19 cellular contexts compared by ENCODE assay signal in genomic region chr22:25758316-25758715, GRCh38. TPM values are rescaled to one million over a fixed set of nuclear protein-coding genes. Genes with fewer than 3 reads are reported as not detected.
DNase-seq lines count a peak whose midpoint lies in the region; FAIRE-seq and TF ChIP-seq lines count a peak whose summit lies in the region.
"Had no signal": no experiment of that assay in that cellular context is flagged by ENCODE, and none has a peak within 500 bp of the region (broad histone marks: within the 10 kb centered on the region; RNA-seq: fewer than 3 reads in every experiment).

No MANE protein-coding gene starts in this region.

- no peaks in the 10 kb centered on the region for H3K9me1 ChIP-seq in keratinocyte (ENCODE audit: control insufficient read depth, extremely low read depth, insufficient read depth, low read length)

- peaks cover 0 to 4% of the 10 kb centered on the region in 2 donors for H3K36me3 ChIP-seq in ascending aorta
- H3K36me3 ChIP-seq in keratinocyte (ENCODE audit: control insufficient read depth in 2 of 2, extremely low read depth in 1 of 2, insufficient read depth in 2 of 2, low read length in 2 of 2), result no peaks in the 10 kb centered on the region
- H3K36me3 ChIP-seq in skeletal muscle tissue (ENCODE audit: control insufficient read depth in 3 of 3, insufficient read depth in 3 of 3, low read length in 3 of 3), result peaks cover 14 to 24% (median 14%) of the 10 kb centered on the region in 3 donors

- H3K27me3 ChIP-seq in ascending aorta (no peaks in the 10 kb centered on the region), keratinocyte (ENCODE audit: control insufficient read depth, extremely low read depth, insufficient read depth, low read length) (no peaks in the 10 kb centered on the region), skeletal muscle tissue (ENCODE audit: control insufficient read depth in 3 of 3, insufficient read depth in 3 of 3, low read length in 3 of 3) (no peaks in the 10 kb centered on the region)

- H3K4me1 ChIP-seq in ascending aorta (peaks cover 3 to 16% of the 10 kb centered on the region in 2 donors), keratinocyte (ENCODE audit: control insufficient read depth, extremely low read depth, insufficient read depth, low read length) (peaks cover 29% of the 10 kb centered on the region), skeletal muscle tissue (ENCODE audit: control insufficient read depth in 3 of 3, insufficient read depth in 3 of 3, low read length in 3 of 3) (peaks cover 30 to 66% (median 60%) of the 10 kb centered on the region in 3 donors)

- intact Hi-C loops in ascending aorta (cut with DNase I), result loop anchor here (10.0 kb wide), 1 partner anchor 684 kb away; no protein-coding TSS in a partner anchor

- dilution Hi-C loops in keratinocyte (cut with MboI; ENCODE audit: extremely low pct_ligation_motif_present, low sequenced_read_pairs), result no loop called here

- H3K4me2 ChIP-seq in keratinocyte (ENCODE audit: control insufficient read depth, extremely low read depth, insufficient read depth, low read depth, low read length), result peak overlapping the region; percentile 58

- H3K9ac ChIP-seq in keratinocyte (ENCODE audit: control insufficient read depth, extremely low read depth, insufficient read depth, low read length) (no peak overlapping the region), skeletal muscle tissue (ENCODE audit: low read depth in 1 of 3, low read length in 3 of 3) (no peak overlapping the region)

- no peak for TF ChIP-seq CTCF in ascending aorta (IDR thresholded peaks at IDR 0.05)
- no peak for TF ChIP-seq CTCF in keratinocyte (optimal IDR thresholded peaks at IDR 0.05 in 1 of 3, IDR thresholded peaks at IDR 0.05 in 1 of 3, conservative IDR thresholded peaks at IDR 0.05 in 1 of 3; ENCODE audit: extremely low read depth in 1 of 3, insufficient read depth in 2 of 3, low read length in 3 of 3)

- FAIRE-seq in keratinocyte (lab: Jason Lieb, UNC) (no peak), HTR-8/SVneo (lab: Jason Lieb, UNC) (no peak)
- FAIRE-seq: RCC 7860 had no signal

- H3K4me3 ChIP-seq in ascending aorta (no peak overlapping the region), keratinocyte (ENCODE audit: control insufficient read depth in 2 of 3, extremely low read depth in 1 of 3, insufficient read depth in 2 of 3, low read depth in 1 of 3, low read length in 3 of 3) (no peak overlapping the region), skeletal muscle tissue (ENCODE audit: low read length in 3 of 3) (no peak overlapping the region)

- no peak overlapping the region for H2AFZ ChIP-seq in keratinocyte (ENCODE audit: control insufficient read depth, low read length)

- H4K20me1 ChIP-seq in keratinocyte (ENCODE audit: control insufficient read depth, extremely low read depth, insufficient read depth, low read length), result no peaks in the 10 kb centered on the region

- H3K27ac ChIP-seq in ascending aorta (peak overlapping the region; percentile 87 to 89), keratinocyte (ENCODE audit: control insufficient read depth, insufficient read depth, low read length) (peak overlapping the region; percentile 69), skeletal muscle tissue (ENCODE audit: low read depth, low read length) (peak overlapping the region; percentile 15)

- peak; percentile 59 for DNase-seq in LHCN-M2 (ENCODE audit: low read depth)
- DNase-seq in ascending aorta (ENCODE audit: low spot score in 2 of 2), result no peak
- DNase-seq in keratinocyte (ENCODE audit: low read depth, low spot score), result no peak
- DNase-seq in HTR-8/SVneo (ENCODE audit: insufficient read length, low spot score), result no peak
- no peak for DNase-seq in COLO829 (ENCODE audit: low spot score)
- DNase-seq in NCI-H2196 (lab: John Stamatoyannopoulos, UW; ENCODE audit: unreplicated experiment), result no peak
- DNase-seq: ACHN, AML-193, DMS53, H7, IMR-90, Karpas-422, NCI-H1105 treated with DMSO at 0.1 percent for 48 hours, NCI-H1694 treated with DMSO at 0.1 percent for 48 hours, NCI-H345, NCI-H526 treated with DMSO at 0.1 percent for 48 hours, SHP77 treated with DMSO at 0.1 percent for 48 hours had no signal

- H3K9me3 ChIP-seq in ascending aorta (no peaks in the 10 kb centered on the region), keratinocyte (ENCODE audit: control insufficient read depth, low read depth, low read length) (no peaks in the 10 kb centered on the region), skeletal muscle tissue (ENCODE audit: control insufficient read depth in 3 of 3, low read length in 3 of 3) (no peaks in the 10 kb centered on the region)

- no peaks in the 10 kb centered on the region for H3K79me2 ChIP-seq in keratinocyte (ENCODE audit: control insufficient read depth, insufficient read depth, low read length)

RNA-seq across cellular contexts. Expression of gene MYO18B, which starts 16.3 kb away (rescaled TPM):
- total RNA-seq in LHCN-M2 (2014; rRNA removed) (10.7 and 18.8 TPM in 2 replicates), ascending aorta (12.0 TPM), skeletal muscle tissue (144 TPM)
- polyA plus RNA-seq in LHCN-M2 (2012), result 19.6 TPM
- polyA plus RNA-seq in keratinocyte, result not detected in 3 replicates
- not detected for polyA plus RNA-seq in keratinocyte (2011; ENCODE audit: low read depth)
- not detected in 2 replicates for polyA plus RNA-seq in keratinocyte (2011; cell fraction: cytosol; rRNA removed)
- polyA plus RNA-seq in keratinocyte (2011; cell fraction: nucleus; rRNA removed), result not detected in 2 replicates
- polyA plus RNA-seq in keratinocyte (2012; ENCODE audit: low replicate concordance), result 0.09 TPM in 1 of 2 replicates, not detected in the other
- polyA minus RNA-seq in keratinocyte, result not detected in 3 replicates
- not detected for polyA minus RNA-seq in keratinocyte (2011; cell fraction: cytosol; rRNA and poly(A)+ RNA removed)
- polyA minus RNA-seq in keratinocyte (2011; cell fraction: nucleus; rRNA and poly(A)+ RNA removed), result not detected in 2 replicates
- polyA plus RNA-seq: IMR-90 had no signal

Comparison
In these comparisons a context has a peak if more than half of its experiments do, and no peak if none do; other contexts are left out.
1. H3K27ac ChIP-seq: peak in every context shown above with its lines; median percentile 88 in ascending aorta; 69 in keratinocyte; 15 in skeletal muscle tissue.